ENCODE assay signal across 8 cellular contexts in genomic region chr2:206158563-206159345, GRCh38. TPM values are rescaled to one million over a fixed set of nuclear protein-coding genes. Genes with fewer than 3 reads are reported as not detected.
DNase-seq lines count a peak whose midpoint lies in the region; ATAC-seq and TF ChIP-seq lines count a peak whose summit lies in the region.

No MANE protein-coding gene starts in this region.

- TF ChIP-seq POLR2A in gastrocnemius medialis (IDR thresholded peaks at IDR 0.05), result no peak

- H3K4me1 Mint-ChIP-seq in CD4-positive, alpha-beta memory T cell, result peaks cover 40 to 78% (median 59%) of the 10 kb centered on the region in 4 donors

- H3K4me3 ChIP-seq in CD4-positive, alpha-beta memory T cell (ENCODE audit: low read length in 2 of 2), result peak overlapping the region; percentile 69 to 78
- H3K4me3 ChIP-seq in gastrocnemius medialis, result peak overlapping the region; percentile 70 to 95 (median 90)

- peaks cover 0 to 4% (median 0%) of the 10 kb centered on the region in 8 donors for H3K9me3 Mint-ChIP-seq in CD4-positive, alpha-beta memory T cell
- H3K9me3 Mint-ChIP-seq in activated naive CD4-positive, alpha-beta T cell treated with anti-CD3 and anti-CD28 coated beads, Interleukin-2, amount 50 U/mL, for 72 hours, result no peaks in the 10 kb centered on the region

- H3K36me3 ChIP-seq in CD4-positive, alpha-beta memory T cell (ENCODE audit: insufficient read depth, low read length), result peaks cover 15% of the 10 kb centered on the region
- H3K36me3 ChIP-seq in gastrocnemius medialis, result peaks cover 0 to 28% of the 10 kb centered on the region in 2 donors

- intact Hi-C loops in CD4-positive, alpha-beta memory T cell (cut with micrococcal nuclease), result loop anchor here (1.0 to 5.0 kb wide), 7 partner anchors 72 to 1554 kb away; partner anchors contain the start of genes CCNYL1, CREB1, FASTKD2 and INO80D
- intact Hi-C loops in gastrocnemius medialis (cut with DNase I; ENCODE audit: low total_unique reads), result loop anchor here (2.0 to 5.0 kb wide), 3 partner anchors 72 to 1614 kb away; partner anchors contain the start of genes INO80D and ZDBF2

- no peak for TF ChIP-seq CTCF in gastrocnemius medialis (IDR thresholded peaks at IDR 0.05 in 4 of 5, conservative IDR thresholded peaks at IDR 0.05 in 1 of 5)

- peak overlapping the region; percentile 98 to 100 (median 99) for H3K27ac Mint-ChIP-seq in CD4-positive, alpha-beta memory T cell
- peak overlapping the region; percentile 100 for H3K27ac Mint-ChIP-seq in activated naive CD4-positive, alpha-beta T cell treated with anti-CD3 and anti-CD28 coated beads, Interleukin-2, amount 50 U/mL, for 72 hours

- H3K4me3 Mint-ChIP-seq in CD4-positive, alpha-beta memory T cell, result peak overlapping the region; percentile 97 to 100 (median 100)

- in situ Hi-C loops in gastrocnemius medialis (cut with MboI; ENCODE audit: low sequenced_read_pairs in 4 of 4), result loop anchor here in 1 of 4 donors (10.0 kb wide), 1 partner anchor 74 kb away; the partner anchor contains the start of gene INO80D

- CTCF ChIA-PET in CD4-positive, alpha-beta memory T cell (lab: Charles Lee; ENCODE audit: partially characterized antibody), result interaction anchor here (3.6 kb wide), 1 partner anchor 72 kb away, joined by 19 read pairs; the partner anchor contains the start of gene INO80D

- no peak for DNase-seq in CD4-positive, alpha-beta memory T cell
- no peak for DNase-seq in activated naive CD4-positive, alpha-beta T cell treated with anti-CD3 and anti-CD28 coated beads, Interleukin-2, amount 50 U/mL, for 72 hours (ENCODE audit: low spot score in 2 of 2)
- DNase-seq in hepatic stellate cell (ENCODE audit: low spot score) (peak; percentile 48), gastrocnemius medialis (no peak), COLO668 (lab: John Stamatoyannopoulos, UW; ENCODE audit: unreplicated experiment) (no peak), NCI-H345 treated with DMSO at 0.1 percent for 48 hours (lab: John Stamatoyannopoulos, UW; ENCODE audit: unreplicated experiment) (no peak)

- H3K27me3 ChIP-seq in CD4-positive, alpha-beta memory T cell (ENCODE audit: insufficient read depth, low read length), result no peaks in the 10 kb centered on the region
- no peaks in the 10 kb centered on the region for H3K27me3 ChIP-seq in gastrocnemius medialis

- H3K27ac ChIP-seq in CD4-positive, alpha-beta memory T cell (ENCODE audit: low read depth, low read length), result peak overlapping the region; percentile 94
- peak overlapping the region; percentile 92 to 97 (median 96) for H3K27ac ChIP-seq in gastrocnemius medialis

- no peaks in the 10 kb centered on the region for H3K9me3 ChIP-seq in CD4-positive, alpha-beta memory T cell (ENCODE audit: control insufficient read depth in 1 of 2, low read length in 2 of 2)
- H3K9me3 ChIP-seq in gastrocnemius medialis, result no peaks in the 10 kb centered on the region

- H3K27me3 Mint-ChIP-seq in CD4-positive, alpha-beta memory T cell, result no peaks in the 10 kb centered on the region

- POLR2A ChIA-PET in CD4-positive, alpha-beta memory T cell (lab: Charles Lee; ENCODE audit: partially characterized antibody), result interaction anchor here (1.1 to 2.1 kb wide), 4 partner anchors 19 to 1467 kb away, joined by 3 to 29 read pairs (median 4); partner anchors contain the start of genes INO80D and METTL21A

- H3K36me3 Mint-ChIP-seq in CD4-positive, alpha-beta memory T cell, result peaks cover 21 to 58% of the 10 kb centered on the region in 2 donors
- peaks cover 57 to 61% of the 10 kb centered on the region in 2 donors for H3K36me3 Mint-ChIP-seq in activated naive CD4-positive, alpha-beta T cell treated with anti-CD3 and anti-CD28 coated beads, Interleukin-2, amount 50 U/mL, for 72 hours

- H3K4me1 ChIP-seq in CD4-positive, alpha-beta memory T cell (ENCODE audit: insufficient read depth, low read length), result peaks cover 54% of the 10 kb centered on the region
- peaks cover 42 to 59% of the 10 kb centered on the region in 2 donors for H3K4me1 ChIP-seq in gastrocnemius medialis

- ATAC-seq in GM19438 (IDR thresholded peaks at IDR 0.05; ENCODE audit: low read depth, unreplicated experiment) (peak; percentile 3), HG03469 (IDR thresholded peaks at IDR 0.05; ENCODE audit: unreplicated experiment) (peak; percentile 2), gastrocnemius medialis (peak; percentile 16 to 25)
- peak in 1 of 2 donors; percentile 21 for ATAC-seq in activated naive CD4-positive, alpha-beta T cell treated with anti-CD3 and anti-CD28 coated beads, Interleukin-2, amount 50 U/mL, for 72 hours

RNA-seq across cellular contexts. Expression of gene NDUFS1, which starts 0.5 kb away (rescaled TPM):
- 10 to 100 TPM; 53.4 to 57.6 TPM for total RNA-seq in CD4-positive, alpha-beta memory T cell
- 10 to 100 TPM; 32.1 to 52.2 TPM for polyA plus RNA-seq in CD4-positive, alpha-beta memory T cell
- total RNA-seq in activated naive CD4-positive, alpha-beta T cell treated with anti-CD3 and anti-CD28 coated beads, Interleukin-2, amount 50 U/mL, for 72 hours, result 100 to 1,000 TPM in 1 of 2 donors, 10 to 100 TPM in 1; 86.5 to 132 TPM
- total RNA-seq in gastrocnemius medialis, result 100 to 1,000 TPM; 253 to 385 (median 275) TPM

RNA-seq across cellular contexts. Expression of gene EEF1B2, which starts 0.9 kb away (rescaled TPM):
- 1,000 to 10,000 TPM in 1 of 2 experiments, 100 to 1,000 TPM in 1; 947 to 1,026 TPM for total RNA-seq in CD4-positive, alpha-beta memory T cell
- 1,000 to 10,000 TPM in 1 of 2 donors, 100 to 1,000 TPM in 1; 784 to 1,015 TPM for polyA plus RNA-seq in CD4-positive, alpha-beta memory T cell
- 1,000 to 10,000 TPM in 1 of 2 donors, 100 to 1,000 TPM in 1; 979 to 1,142 TPM for total RNA-seq in activated naive CD4-positive, alpha-beta T cell treated with anti-CD3 and anti-CD28 coated beads, Interleukin-2, amount 50 U/mL, for 72 hours
- 100 to 1,000 TPM; 370 to 590 (median 448) TPM for total RNA-seq in gastrocnemius medialis
